1 cellular context compared by ENCODE assay signal in the genomic region with DNA sequence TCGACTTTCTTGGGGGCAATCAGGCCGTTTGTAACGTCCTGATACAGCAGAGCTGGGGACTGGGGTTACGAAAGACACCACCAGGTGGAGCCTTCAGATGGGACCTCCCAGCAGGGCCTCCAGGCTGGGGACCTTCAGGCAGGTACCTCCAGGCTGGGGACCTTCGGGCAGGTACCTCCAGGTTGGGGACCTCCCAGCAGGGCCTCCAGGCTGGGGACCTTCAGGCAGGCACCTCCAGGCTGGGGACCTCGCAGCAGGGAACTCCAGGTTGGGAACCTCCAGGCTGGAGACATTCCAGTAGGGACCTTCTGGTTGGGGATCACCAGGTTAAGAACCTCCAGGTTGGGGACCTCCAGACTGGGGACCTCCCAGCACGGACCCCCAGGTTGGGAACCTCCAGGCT.
TF ChIP-seq lines count a peak whose summit lies in the region.

No MANE protein-coding gene starts in this region.

TF ChIP-seq in K562, 482 proteins besides CTCF, POLR2A, EP300 and RAD21:
- TF ChIP-seq, protein P1, sequence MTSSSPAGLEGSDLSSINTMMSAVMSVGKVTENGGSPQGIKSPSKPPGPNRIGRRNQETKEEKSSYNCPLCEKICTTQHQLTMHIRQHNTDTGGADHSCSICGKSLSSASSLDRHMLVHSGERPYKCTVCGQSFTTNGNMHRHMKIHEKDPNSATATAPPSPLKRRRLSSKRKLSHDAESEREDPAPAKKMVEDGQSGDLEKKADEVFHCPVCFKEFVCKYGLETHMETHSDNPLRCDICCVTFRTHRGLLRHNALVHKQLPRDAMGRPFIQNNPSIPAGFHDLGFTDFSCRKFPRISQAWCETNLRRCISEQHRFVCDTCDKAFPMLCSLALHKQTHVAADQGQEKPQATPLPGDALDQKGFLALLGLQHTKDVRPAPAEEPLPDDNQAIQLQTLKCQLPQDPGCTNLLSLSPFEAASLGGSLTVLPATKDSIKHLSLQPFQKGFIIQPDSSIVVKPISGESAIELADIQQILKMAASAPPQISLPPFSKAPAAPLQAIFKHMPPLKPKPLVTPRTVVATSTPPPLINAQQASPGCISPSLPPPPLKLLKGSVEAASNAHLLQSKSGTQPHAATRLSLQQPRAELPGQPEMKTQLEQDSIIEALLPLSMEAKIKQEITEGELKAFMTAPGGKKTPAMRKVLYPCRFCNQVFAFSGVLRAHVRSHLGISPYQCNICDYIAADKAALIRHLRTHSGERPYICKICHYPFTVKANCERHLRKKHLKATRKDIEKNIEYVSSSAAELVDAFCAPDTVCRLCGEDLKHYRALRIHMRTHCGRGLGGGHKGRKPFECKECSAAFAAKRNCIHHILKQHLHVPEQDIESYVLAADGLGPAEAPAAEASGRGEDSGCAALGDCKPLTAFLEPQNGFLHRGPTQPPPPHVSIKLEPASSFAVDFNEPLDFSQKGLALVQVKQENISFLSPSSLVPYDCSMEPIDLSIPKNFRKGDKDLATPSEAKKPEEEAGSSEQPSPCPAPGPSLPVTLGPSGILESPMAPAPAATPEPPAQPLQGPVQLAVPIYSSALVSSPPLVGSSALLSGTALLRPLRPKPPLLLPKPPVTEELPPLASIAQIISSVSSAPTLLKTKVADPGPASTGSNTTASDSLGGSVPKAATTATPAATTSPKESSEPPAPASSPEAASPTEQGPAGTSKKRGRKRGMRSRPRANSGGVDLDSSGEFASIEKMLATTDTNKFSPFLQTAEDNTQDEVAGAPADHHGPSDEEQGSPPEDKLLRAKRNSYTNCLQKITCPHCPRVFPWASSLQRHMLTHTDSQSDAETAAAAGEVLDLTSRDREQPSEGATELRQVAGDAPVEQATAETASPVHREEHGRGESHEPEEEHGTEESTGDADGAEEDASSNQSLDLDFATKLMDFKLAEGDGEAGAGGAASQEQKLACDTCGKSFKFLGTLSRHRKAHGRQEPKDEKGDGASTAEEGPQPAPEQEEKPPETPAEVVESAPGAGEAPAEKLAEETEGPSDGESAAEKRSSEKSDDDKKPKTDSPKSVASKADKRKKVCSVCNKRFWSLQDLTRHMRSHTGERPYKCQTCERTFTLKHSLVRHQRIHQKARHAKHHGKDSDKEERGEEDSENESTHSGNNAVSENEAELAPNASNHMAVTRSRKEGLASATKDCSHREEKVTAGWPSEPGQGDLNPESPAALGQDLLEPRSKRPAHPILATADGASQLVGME (CRISPR knock-in tag; IDR thresholded peaks at IDR 0.05), result no peak
- TF ChIP-seq SP2 (IDR thresholded peaks at IDR 0.05; ENCODE audit: extremely low read depth, low read depth, low read length, poor library complexity, severe bottlenecking) (no peak), HLTF (IDR thresholded peaks at IDR 0.05) (no peak), TGIF2 (CRISPR knock-in tag; IDR thresholded peaks at IDR 0.05) (no peak), ZC3H4 (CRISPR knock-in tag; IDR thresholded peaks at IDR 0.05; ENCODE audit: borderline replicate concordance) (no peak), SOX6 (IDR thresholded peaks at IDR 0.05) (no peak), ZNF133 (CRISPR knock-in tag; IDR thresholded peaks at IDR 0.05) (no peak), ZNF830 (CRISPR knock-in tag; IDR thresholded peaks at IDR 0.05) (no peak), ZFP36 (IDR thresholded peaks at IDR 0.05; ENCODE audit: low read depth, low read length, partially characterized antibody) (no peak), ZNF217 (CRISPR knock-in tag; IDR thresholded peaks at IDR 0.05) (no peak)
- TF ChIP-seq, protein P2, sequence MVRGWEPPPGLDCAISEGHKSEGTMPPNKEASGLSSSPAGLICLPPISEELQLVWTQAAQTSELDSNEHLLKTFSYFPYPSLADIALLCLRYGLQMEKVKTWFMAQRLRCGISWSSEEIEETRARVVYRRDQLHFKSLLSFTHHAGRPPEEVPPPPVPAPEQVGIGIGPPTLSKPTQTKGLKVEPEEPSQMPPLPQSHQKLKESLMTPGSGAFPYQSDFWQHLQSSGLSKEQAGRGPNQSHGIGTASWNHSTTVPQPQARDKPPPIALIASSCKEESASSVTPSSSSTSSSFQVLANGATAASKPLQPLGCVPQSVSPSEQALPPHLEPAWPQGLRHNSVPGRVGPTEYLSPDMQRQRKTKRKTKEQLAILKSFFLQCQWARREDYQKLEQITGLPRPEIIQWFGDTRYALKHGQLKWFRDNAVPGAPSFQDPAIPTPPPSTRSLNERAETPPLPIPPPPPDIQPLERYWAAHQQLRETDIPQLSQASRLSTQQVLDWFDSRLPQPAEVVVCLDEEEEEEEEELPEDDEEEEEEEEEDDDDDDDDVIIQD (CRISPR knock-in tag; IDR thresholded peaks at IDR 0.05), result no peak
- TF ChIP-seq, protein P3, sequence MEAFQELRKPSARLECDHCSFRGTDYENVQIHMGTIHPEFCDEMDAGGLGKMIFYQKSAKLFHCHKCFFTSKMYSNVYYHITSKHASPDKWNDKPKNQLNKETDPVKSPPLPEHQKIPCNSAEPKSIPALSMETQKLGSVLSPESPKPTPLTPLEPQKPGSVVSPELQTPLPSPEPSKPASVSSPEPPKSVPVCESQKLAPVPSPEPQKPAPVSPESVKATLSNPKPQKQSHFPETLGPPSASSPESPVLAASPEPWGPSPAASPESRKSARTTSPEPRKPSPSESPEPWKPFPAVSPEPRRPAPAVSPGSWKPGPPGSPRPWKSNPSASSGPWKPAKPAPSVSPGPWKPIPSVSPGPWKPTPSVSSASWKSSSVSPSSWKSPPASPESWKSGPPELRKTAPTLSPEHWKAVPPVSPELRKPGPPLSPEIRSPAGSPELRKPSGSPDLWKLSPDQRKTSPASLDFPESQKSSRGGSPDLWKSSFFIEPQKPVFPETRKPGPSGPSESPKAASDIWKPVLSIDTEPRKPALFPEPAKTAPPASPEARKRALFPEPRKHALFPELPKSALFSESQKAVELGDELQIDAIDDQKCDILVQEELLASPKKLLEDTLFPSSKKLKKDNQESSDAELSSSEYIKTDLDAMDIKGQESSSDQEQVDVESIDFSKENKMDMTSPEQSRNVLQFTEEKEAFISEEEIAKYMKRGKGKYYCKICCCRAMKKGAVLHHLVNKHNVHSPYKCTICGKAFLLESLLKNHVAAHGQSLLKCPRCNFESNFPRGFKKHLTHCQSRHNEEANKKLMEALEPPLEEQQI (IDR thresholded peaks at IDR 0.05), result no peak
- TF ChIP-seq, protein P4, sequence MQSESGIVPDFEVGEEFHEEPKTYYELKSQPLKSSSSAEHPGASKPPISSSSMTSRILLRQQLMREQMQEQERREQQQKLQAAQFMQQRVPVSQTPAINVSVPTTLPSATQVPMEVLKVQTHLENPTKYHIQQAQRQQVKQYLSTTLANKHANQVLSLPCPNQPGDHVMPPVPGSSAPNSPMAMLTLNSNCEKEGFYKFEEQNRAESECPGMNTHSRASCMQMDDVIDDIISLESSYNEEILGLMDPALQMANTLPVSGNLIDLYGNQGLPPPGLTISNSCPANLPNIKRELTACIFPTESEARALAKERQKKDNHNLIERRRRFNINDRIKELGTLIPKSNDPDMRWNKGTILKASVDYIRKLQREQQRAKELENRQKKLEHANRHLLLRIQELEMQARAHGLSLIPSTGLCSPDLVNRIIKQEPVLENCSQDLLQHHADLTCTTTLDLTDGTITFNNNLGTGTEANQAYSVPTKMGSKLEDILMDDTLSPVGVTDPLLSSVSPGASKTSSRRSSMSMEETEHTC (IDR thresholded peaks at IDR 0.05), result no peak
- TF ChIP-seq, protein P5, sequence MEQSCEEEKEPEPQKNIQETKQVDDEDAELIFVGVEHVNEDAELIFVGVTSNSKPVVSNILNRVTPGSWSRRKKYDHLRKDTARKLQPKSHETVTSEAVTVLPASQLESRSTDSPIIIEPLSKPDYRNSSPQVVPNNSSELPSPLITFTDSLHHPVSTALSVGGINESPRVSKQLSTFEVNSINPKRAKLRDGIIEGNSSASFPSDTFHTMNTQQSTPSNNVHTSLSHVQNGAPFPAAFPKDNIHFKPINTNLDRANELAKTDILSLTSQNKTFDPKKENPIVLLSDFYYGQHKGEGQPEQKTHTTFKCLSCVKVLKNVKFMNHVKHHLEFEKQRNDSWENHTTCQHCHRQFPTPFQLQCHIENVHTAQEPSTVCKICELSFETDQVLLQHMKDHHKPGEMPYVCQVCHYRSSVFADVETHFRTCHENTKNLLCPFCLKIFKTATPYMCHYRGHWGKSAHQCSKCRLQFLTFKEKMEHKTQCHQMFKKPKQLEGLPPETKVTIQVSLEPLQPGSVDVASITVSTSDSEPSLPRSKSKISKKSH (CRISPR knock-in tag; IDR thresholded peaks at IDR 0.05), result no peak
